ENCODE assay signal across 8 cellular contexts in the genomic region with DNA sequence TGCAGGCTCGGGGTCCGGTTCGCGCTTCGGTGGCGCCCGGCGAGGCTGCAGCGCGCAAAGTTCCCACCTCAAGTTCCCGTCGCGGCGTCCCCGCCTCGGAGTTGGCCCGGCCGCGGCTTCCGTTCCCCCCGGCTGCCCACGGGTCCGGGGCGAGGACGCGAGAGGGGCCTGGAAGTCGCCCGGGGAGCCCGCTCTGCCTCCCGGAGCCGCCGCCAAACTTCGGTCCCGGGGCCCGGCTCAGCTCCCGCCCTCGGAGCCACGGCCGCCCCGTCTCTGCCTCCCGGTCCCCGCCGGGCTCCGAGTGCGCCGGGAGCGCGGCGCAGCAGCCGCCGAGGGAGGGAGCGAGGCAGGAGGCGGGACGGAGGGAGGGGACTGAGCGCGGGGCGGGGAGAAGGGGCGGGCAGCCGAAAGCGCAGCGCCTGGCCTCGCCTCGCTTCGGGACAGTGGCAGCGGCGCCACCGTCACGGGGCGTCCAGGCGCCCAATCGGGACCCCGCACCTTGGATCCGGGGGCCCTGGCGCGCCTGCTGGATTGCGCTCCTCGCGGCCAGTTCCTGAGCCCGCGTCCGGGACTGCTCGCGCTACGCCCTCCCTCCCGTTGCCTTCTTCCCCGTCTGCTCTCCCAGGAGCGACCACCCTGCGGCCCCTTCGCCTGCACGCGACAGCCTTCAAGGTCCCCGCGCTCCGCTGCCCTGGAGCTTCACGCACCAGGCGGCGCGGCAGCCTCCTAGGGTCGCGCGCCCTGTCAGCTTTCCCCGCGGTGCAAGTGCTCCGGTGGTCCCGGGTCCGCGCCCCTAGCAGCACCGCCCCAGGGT. TPM values are rescaled to one million over a fixed set of nuclear protein-coding genes. Genes with fewer than 3 reads are reported as not detected.
DNase-seq lines count a peak whose midpoint lies in the region; ATAC-seq and TF ChIP-seq lines count a peak whose summit lies in the region.

A gene with protein sequence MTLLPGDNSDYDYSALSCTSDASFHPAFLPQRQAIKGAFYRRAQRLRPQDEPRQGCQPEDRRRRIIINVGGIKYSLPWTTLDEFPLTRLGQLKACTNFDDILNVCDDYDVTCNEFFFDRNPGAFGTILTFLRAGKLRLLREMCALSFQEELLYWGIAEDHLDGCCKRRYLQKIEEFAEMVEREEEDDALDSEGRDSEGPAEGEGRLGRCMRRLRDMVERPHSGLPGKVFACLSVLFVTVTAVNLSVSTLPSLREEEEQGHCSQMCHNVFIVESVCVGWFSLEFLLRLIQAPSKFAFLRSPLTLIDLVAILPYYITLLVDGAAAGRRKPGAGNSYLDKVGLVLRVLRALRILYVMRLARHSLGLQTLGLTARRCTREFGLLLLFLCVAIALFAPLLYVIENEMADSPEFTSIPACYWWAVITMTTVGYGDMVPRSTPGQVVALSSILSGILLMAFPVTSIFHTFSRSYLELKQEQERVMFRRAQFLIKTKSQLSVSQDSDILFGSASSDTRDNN (minus strand): TSS at position 305 of the 814 bp plus-strand sequence. CDS start 12,769 bp downstream, outside the sequence.

- H3K27me3 ChIP-seq in BLaER1 (peaks cover 22% of the 10 kb centered on the region), HCT116 (ENCODE audit: insufficient read depth, low read length) (peaks cover 10% of the 10 kb centered on the region; the same call in 1 of the 2 replicates), RWPE2 (ENCODE audit: insufficient read depth, poor library complexity, severe bottlenecking) (no peaks in the 10 kb centered on the region), right atrium auricular region (peaks cover 0 to 7% of the 10 kb centered on the region in 2 donors)

- peak; percentile 49 for DNase-seq in HCT116 (ENCODE audit: low read depth, low spot score)
- peak; percentile 90 for DNase-seq in RWPE2 (ENCODE audit: low spot score)
- DNase-seq in amygdala (lab: John Stamatoyannopoulos, UW) = peak in 42 of 56 donors; percentile 11 to 75 (median 44)
- no peak for DNase-seq in right atrium auricular region (ENCODE audit: low spot score)
- DNase-seq in putamen (ENCODE audit: low spot score) = peak; percentile 18

- RAD21 ChIA-PET in HCT116 (lab: Charles Lee; ENCODE audit: low non-redundant PET in 1 of 2, low total read pairs in 2 of 2, uncharacterized antibody in 2 of 2, unreplicated experiment in 2 of 2) = no interaction called here

- H2AFZ ChIP-seq in HCT116 (ENCODE audit: low read depth, low read length, poor library complexity, severe bottlenecking) = no peak within 1 kb of the TSS

- H3K9ac ChIP-seq in BLaER1 = peak within 1 kb of the TSS; percentile 89
- peak within 1 kb of the TSS; percentile 82 for H3K9ac ChIP-seq in HCT116 (ENCODE audit: low read length)

- TF ChIP-seq POLR2A in HCT116 (IDR thresholded peaks at IDR 0.05; ENCODE audit: borderline replicate concordance, extremely low read depth, insufficient read depth, insufficient read length) = peak; percentile 94

- no peaks in the 10 kb centered on the region for H3K9me2 ChIP-seq in HCT116 (ENCODE audit: insufficient read depth)

- H3K4me1 ChIP-seq in BLaER1 = peaks cover 36% of the 10 kb centered on the region
- H3K4me1 ChIP-seq in HCT116 (ENCODE audit: control insufficient read depth in 1 of 2, insufficient read depth in 2 of 2, low read length in 2 of 2) = peaks cover 3 to 19% of the 10 kb centered on the region in 2 experiments; a peak in 3 of 4 replicates
- H3K4me1 ChIP-seq in RWPE2 (ENCODE audit: insufficient read depth, poor library complexity, severe bottlenecking) = peaks cover 24% of the 10 kb centered on the region
- H3K4me1 ChIP-seq in right atrium auricular region = peaks cover 0 to 16% of the 10 kb centered on the region in 2 donors

- ATAC-seq in HCT116 (peak; percentile 98), RWPE2 (ENCODE audit: low read depth) (peak; percentile 92), GM21786 (IDR thresholded peaks at IDR 0.05; ENCODE audit: unreplicated experiment) (no peak), GM19452 (IDR thresholded peaks at IDR 0.05; ENCODE audit: unreplicated experiment) (no peak)

- H3K4me2 ChIP-seq in BLaER1 = peak within 1 kb of the TSS; percentile 95
- H3K4me2 ChIP-seq in HCT116 (ENCODE audit: low read length) = peak within 1 kb of the TSS; percentile 99

- POLR2A ChIA-PET in HCT116 (lab: Charles Lee) = no interaction called here

- TF ChIP-seq RAD21 in HCT116 (IDR thresholded peaks at IDR 0.05; ENCODE audit: low read depth) = no peak

- CTCF ChIA-PET in HCT116 (lab: Charles Lee) = no interaction called here

- H3K27ac ChIP-seq in BLaER1 (peak within 1 kb of the TSS; percentile 86), HCT116 (ENCODE audit: low read depth, low read length) (peak within 1 kb of the TSS; percentile 76), RWPE2 (ENCODE audit: poor library complexity, severe bottlenecking) (no peak within 1 kb of the TSS), right atrium auricular region (no peak within 1 kb of the TSS)

- peaks cover 18% of the 10 kb centered on the region for H4K20me1 ChIP-seq in BLaER1
- H4K20me1 ChIP-seq in HCT116 (ENCODE audit: insufficient read depth) = no peaks in the 10 kb centered on the region

- TF ChIP-seq CTCF in HCT116 (IDR thresholded peaks at IDR 0.05 in 2 of 3, conservative IDR thresholded peaks at IDR 0.05 in 1 of 3; ENCODE audit: borderline replicate concordance in 1 of 3, insufficient read depth in 1 of 3, low read depth in 2 of 3, low read length in 2 of 3) = no peak
- TF ChIP-seq CTCF in RWPE2 (IDR thresholded peaks at IDR 0.05; ENCODE audit: poor library complexity, severe bottlenecking) = peak; percentile 18
- TF ChIP-seq CTCF in right atrium auricular region (IDR thresholded peaks at IDR 0.05) = no peak

- H3K36me3 ChIP-seq in BLaER1 (peaks cover 26% of the 10 kb centered on the region), HCT116 (ENCODE audit: control insufficient read depth in 1 of 2, insufficient read depth in 2 of 2, low read length in 2 of 2) (no peaks in the 10 kb centered on the region), RWPE2 (ENCODE audit: low read depth) (peaks cover 20% of the 10 kb centered on the region), right atrium auricular region (no peaks in the 10 kb centered on the region)

- H3K79me2 ChIP-seq in HCT116 (ENCODE audit: insufficient read depth, low read length) = peaks cover 29% of the 10 kb centered on the region

- H3K4me3 ChIP-seq in BLaER1 = peak within 1 kb of the TSS; percentile 86
- peak within 1 kb of the TSS; percentile 80 to 92 for H3K4me3 ChIP-seq in HCT116 (replicated peaks in 1 of 2; ENCODE audit: low read depth in 1 of 2, low read length in 2 of 2)
- H3K4me3 ChIP-seq in RWPE2 (ENCODE audit: severe bottlenecking) = peak within 1 kb of the TSS; percentile 59
- peak within 1 kb of the TSS; percentile 36 to 55 for H3K4me3 ChIP-seq in right atrium auricular region

- intact Hi-C loops in HCT116 (cut with micrococcal nuclease) = no loop called here

- H3K9me3 ChIP-seq in BLaER1 (no peaks in the 10 kb centered on the region), HCT116 (ENCODE audit: control insufficient read depth in 1 of 2, insufficient read depth in 1 of 2, low read depth in 1 of 2, low read length in 2 of 2) (no peaks in the 10 kb centered on the region), RWPE2 (ENCODE audit: severe bottlenecking) (no peaks in the 10 kb centered on the region), right atrium auricular region (no peaks in the 10 kb centered on the region)

- BruUV-seq in HCT116 (replicated peaks; lab: Mats Ljungman, UMichigan) = no TSS peak

TF ChIP-seq in HCT116, 20 proteins besides CTCF, POLR2A, EP300 and RAD21 (continues in another document):
- TF ChIP-seq EZH2 (IDR thresholded peaks at IDR 0.05) = no peak
- no peak for TF ChIP-seq ZNF274 (IDR thresholded peaks at IDR 0.05; ENCODE audit: low read depth, low read length)
- no peak for TF ChIP-seq CBX3 (IDR thresholded peaks at IDR 0.05; ENCODE audit: low read depth)
- no peak for TF ChIP-seq SP1 (IDR thresholded peaks at IDR 0.05; ENCODE audit: low read depth)
- peak; percentile 43 for TF ChIP-seq YY1 (IDR thresholded peaks at IDR 0.05; ENCODE audit: extremely low read depth, insufficient replicate concordance, low read depth, low read length)
- no peak for TF ChIP-seq CEBPB (IDR thresholded peaks at IDR 0.05; ENCODE audit: low read depth)
- peak; percentile 11 for TF ChIP-seq ZBTB33 (IDR thresholded peaks at IDR 0.05; ENCODE audit: extremely low read depth, insufficient replicate concordance, low read length)
- TF ChIP-seq SRF (IDR thresholded peaks at IDR 0.05; ENCODE audit: low read depth) = no peak
- TF ChIP-seq EGR1 (IDR thresholded peaks at IDR 0.05; ENCODE audit: low read depth) = no peak
- TF ChIP-seq ZFX (IDR thresholded peaks at IDR 0.05) = peak; percentile 87
- no peak for TF ChIP-seq EZH2phosphoT487 (IDR thresholded peaks at IDR 0.05; ENCODE audit: borderline replicate concordance)
- no peak for TF ChIP-seq JUND (IDR thresholded peaks at IDR 0.05)
- TF ChIP-seq SIN3A (IDR thresholded peaks at IDR 0.05; ENCODE audit: low read depth) = 0 out of 2 replicates have a peak, but pooled peaks have one; percentile 49
- peak; percentile 98 for TF ChIP-seq POLR2AphosphoS5 (IDR thresholded peaks at IDR 0.05; ENCODE audit: low read depth, low read length)
- no peak for TF ChIP-seq TCF7L2 (IDR thresholded peaks at IDR 0.05; ENCODE audit: borderline replicate concordance, extremely low read depth, insufficient read depth, insufficient read length)
- no peak for TF ChIP-seq ELF1 (IDR thresholded peaks at IDR 0.05; ENCODE audit: borderline replicate concordance, low read depth)
- peak; percentile 67 for TF ChIP-seq MAX (IDR thresholded peaks at IDR 0.05)

RNA-seq across cellular contexts. Expression of the gene that starts here (rescaled TPM):
- 54.6 TPM for total RNA-seq in HCT116 (2021; ENCODE audit: unreplicated experiment)
- polyA plus RNA-seq in HCT116 (2012) = 80.8 and 83.2 TPM in 2 replicates
- 1 to 10 TPM in 1 of 2 donors, under 1 TPM in 1; 0.70 to 2.3 TPM for total RNA-seq in right atrium auricular region

Comparison
In these comparisons a context has a peak if more than half of its experiments do, and no peak if none do; other contexts are left out.
1. RNA of the gene that starts here (total RNA-seq): 54.6 TPM in HCT116 (single experiment); 0.70 to 2.3 TPM in right atrium auricular region; every median in the first group is over 10 times any median in the second.
2. H3K27ac ChIP-seq: peak in BLaER1 (single experiment) and HCT116 (single experiment); none in RWPE2 (single experiment) and right atrium auricular region (0 of 2).
3. ATAC-seq: peak in HCT116 (single experiment) and RWPE2 (single experiment); none in GM21786 (single experiment) and GM19452 (single experiment).
4. Peak in every context shown above with its lines, with median percentiles within 50 percentile points of each other: H3K4me3 ChIP-seq.